Comparison of ENCODE assay signal across 8 cellular contexts in genomic region chr6:30647802-30648460, GRCh38. TPM values are rescaled to one million over a fixed set of nuclear protein-coding genes. Genes with fewer than 3 reads are reported as not detected.
DNase-seq lines count a peak whose midpoint lies in the region; ATAC-seq and TF ChIP-seq lines count a peak whose summit lies in the region.

No MANE protein-coding gene starts in this region.

- peak; percentile 83 for DNase-seq in A673 (ENCODE audit: low spot score)
- no peak for DNase-seq in PC-9
- DNase-seq in naive B cell, result no peak
- no peak for DNase-seq in RPMI8226
- no peak for DNase-seq in glomerular visceral epithelial cell (ENCODE audit: extremely low spot score)

- peaks cover 29 to 49% (median 34%) of the 10 kb centered on the region in 3 donors for H3K4me1 Mint-ChIP-seq in naive B cell

- BruUV-seq in A673 (replicated peaks; lab: Mats Ljungman, UMichigan), result TSS peak; percentile 53
- BruUV-seq in PC-9 (replicated peaks; lab: Mats Ljungman, UMichigan), result no TSS peak

- no peaks in the 10 kb centered on the region for H3K9me3 Mint-ChIP-seq in naive B cell

- no peaks in the 10 kb centered on the region for H3K27me3 ChIP-seq in A673 (replicated peaks; ENCODE audit: insufficient read depth, low read depth, low read length, poor library complexity)
- no peaks in the 10 kb centered on the region for H3K27me3 ChIP-seq in PC-9 (ENCODE audit: insufficient read depth, low read depth)
- no peaks in the 10 kb centered on the region for H3K27me3 ChIP-seq in endocrine pancreas (ENCODE audit: control insufficient read depth, insufficient read depth, low read length)

- intact Hi-C loops in A673 (cut with micrococcal nuclease; ENCODE audit: unreplicated experiment) (no loop called here), PC-9 (cut with micrococcal nuclease; ENCODE audit: unreplicated experiment) (no loop called here)

- TF ChIP-seq CTCF in A673 (conservative IDR thresholded peaks at IDR 0.05; ENCODE audit: low read depth, low read length) (no peak), PC-9 (conservative IDR thresholded peaks at IDR 0.05) (no peak)

- H2AFZ ChIP-seq in PC-9, result peak overlapping the region; percentile 98

- POLR2A ChIA-PET in A673 (lab: Charles Lee; ENCODE audit: low non-redundant PET) (no interaction called here), PC-9 (lab: Charles Lee; ENCODE audit: unreplicated experiment) (interaction anchor here (0.7 kb wide), 1 partner anchor 57 kb away, joined by 3 read pairs; no protein-coding TSS in a partner anchor)

- H3K79me2 ChIP-seq in PC-9 (ENCODE audit: low read depth), result peaks cover 31% of the 10 kb centered on the region

- H3K36me3 ChIP-seq in A673 (ENCODE audit: insufficient read depth, low read length, poor library complexity, severe bottlenecking) (peaks cover 34% of the 10 kb centered on the region), PC-9 (ENCODE audit: low read depth) (peaks cover 13% of the 10 kb centered on the region; the same call in 1 of the 2 replicates), endocrine pancreas (ENCODE audit: control insufficient read depth, insufficient read depth, low read length) (peaks cover 3% of the 10 kb centered on the region)

- CTCF ChIA-PET in A673 (lab: Charles Lee), result no interaction called here
- CTCF ChIA-PET in PC-9 (lab: Charles Lee), result no interaction called here

- no peaks in the 10 kb centered on the region for H3K9me3 ChIP-seq in A673 (ENCODE audit: low read depth, low read length, poor library complexity, severe bottlenecking)
- no peaks in the 10 kb centered on the region for H3K9me3 ChIP-seq in PC-9 (ENCODE audit: insufficient read depth, low read depth)
- no peaks in the 10 kb centered on the region for H3K9me3 ChIP-seq in endocrine pancreas (ENCODE audit: control insufficient read depth, low read length)

- H3K27ac ChIP-seq in A673 (ENCODE audit: low read depth, low read length, poor library complexity, severe bottlenecking), result peak overlapping the region; percentile 92
- H3K27ac ChIP-seq in PC-9, result peak overlapping the region; percentile 39; the same call in 1 of the 2 replicates

- H3K9ac ChIP-seq in endocrine pancreas (ENCODE audit: control insufficient read depth, insufficient read depth, low read length), result peak overlapping the region; percentile 88

- ATAC-seq in GM18858 (IDR thresholded peaks at IDR 0.05; ENCODE audit: unreplicated experiment) (peak; percentile 38), naive B cell (ENCODE audit: low read depth in 2 of 2) (no peak), GM19395 (IDR thresholded peaks at IDR 0.05; ENCODE audit: unreplicated experiment) (no peak)

- H3K4me1 ChIP-seq in A673 (ENCODE audit: insufficient read depth, low read length, poor library complexity, severe bottlenecking) (peaks cover 10% of the 10 kb centered on the region), PC-9 (replicated peaks; ENCODE audit: insufficient read depth) (peaks cover 8% of the 10 kb centered on the region), endocrine pancreas (ENCODE audit: control insufficient read depth, insufficient read depth, low read length) (no peaks in the 10 kb centered on the region)

- no peaks in the 10 kb centered on the region for H3K27me3 Mint-ChIP-seq in naive B cell

- no peaks in the 10 kb centered on the region for H3K9me2 ChIP-seq in PC-9 (ENCODE audit: insufficient read depth)

- H3K4me2 ChIP-seq in PC-9, result peak overlapping the region; percentile 96

- peak overlapping the region; percentile 82 to 95 (median 90) for H3K4me3 Mint-ChIP-seq in naive B cell

- H3F3A ChIP-seq in PC-9 (ENCODE audit: insufficient read depth, low read depth), result peaks cover 27% of the 10 kb centered on the region; the same call in 1 of the 2 replicates

- H3K27ac Mint-ChIP-seq in naive B cell, result peak overlapping the region in 5 of 6 donors; percentile 62 to 92 (median 81)

- peaks cover 4% of the 10 kb centered on the region; the same call in 1 of the 2 replicates for H4K20me1 ChIP-seq in PC-9 (ENCODE audit: insufficient read depth)

- H3K4me3 ChIP-seq in A673 (ENCODE audit: low read depth, low read length, poor library complexity, severe bottlenecking) (peak overlapping the region; percentile 99), PC-9 (peak overlapping the region; percentile 91), endocrine pancreas (ENCODE audit: control insufficient read depth, insufficient read depth, low read length) (peak overlapping the region; percentile 87)

- peaks cover 0 to 4% of the 10 kb centered on the region in 2 donors for H3K36me3 Mint-ChIP-seq in naive B cell

RNA-seq across cellular contexts. Expression of gene C6orf136, which starts 1.0 kb away (rescaled TPM):
- total RNA-seq in A673 (2021) (25.0 and 35.9 TPM in 2 replicates), PC-9 (2021) (21.2 and 33.3 TPM in 2 replicates)
- 10 to 100 TPM in 4 of 6 donors, 1 to 10 TPM in 2; 8.1 to 15.5 (median 12.2) TPM for polyA plus RNA-seq in naive B cell (ENCODE audit: low read depth in 6 of 6)

RNA-seq across cellular contexts. Expression of gene ATAT1, which starts 21.3 kb away (rescaled TPM):
- total RNA-seq in A673 (2021) (31.7 and 33.0 TPM in 2 replicates), PC-9 (2021) (15.1 and 29.4 TPM in 2 replicates)
- 1 to 10 TPM in 5 of 6 donors, under 1 TPM in 1; 0.79 to 4.1 (median 2.0) TPM for polyA plus RNA-seq in naive B cell (ENCODE audit: low read depth in 6 of 6)

RNA-seq across cellular contexts. Expression of gene DHX16, which starts 24.9 kb away (rescaled TPM):
- total RNA-seq in A673 (2021) (44.7 and 46.4 TPM in 2 replicates), PC-9 (2021) (42.1 and 43.5 TPM in 2 replicates)
- polyA plus RNA-seq in naive B cell (ENCODE audit: low read depth in 6 of 6), result 10 to 100 TPM in 5 of 6 donors, 1 to 10 TPM in 1; 4.2 to 27.0 (median 16.1) TPM

RNA-seq across cellular contexts. Expression of gene MRPS18B, which starts 30.3 kb away (rescaled TPM):
- total RNA-seq in A673 (2021) (70.3 and 70.4 TPM in 2 replicates), PC-9 (2021) (65.2 and 86.8 TPM in 2 replicates)
- 100 to 1,000 TPM; 101 to 221 (median 142) TPM for polyA plus RNA-seq in naive B cell (ENCODE audit: low read depth in 6 of 6)

RNA-seq across cellular contexts. Expression of gene PPP1R10, which starts 30.9 kb away (rescaled TPM):
- total RNA-seq in A673 (2021) (121 and 129 TPM in 2 replicates), PC-9 (2021) (47.6 and 69.5 TPM in 2 replicates)
- polyA plus RNA-seq in naive B cell (ENCODE audit: low read depth in 6 of 6), result 10 to 100 TPM in 5 of 6 donors, 1 to 10 TPM in 1; 7.8 to 27.9 (median 25.9) TPM
